ENCODE assay signal across 8 cellular contexts in genomic region chr9:136949239-136949816, GRCh38. TPM values are rescaled to one million over a fixed set of nuclear protein-coding genes. Genes with fewer than 3 reads are reported as not detected.
DNase-seq lines count a peak whose midpoint lies in the region; ATAC-seq and TF ChIP-seq lines count a peak whose summit lies in the region.

No MANE protein-coding gene starts in this region.

- H3K36me3 ChIP-seq in ascending aorta (no peaks in the 10 kb centered on the region), left lung (no peaks in the 10 kb centered on the region), tibial nerve (no peaks in the 10 kb centered on the region)

- no peaks in the 10 kb centered on the region for H3K9me3 ChIP-seq in ascending aorta
- H3K9me3 ChIP-seq in left lung, result no peaks in the 10 kb centered on the region
- no peaks in the 10 kb centered on the region for H3K9me3 ChIP-seq in tibial nerve

- H3K27ac Mint-ChIP-seq in activated CD4-positive, alpha-beta T cell treated with anti-CD3 and anti-CD28 coated beads, Interleukin-2, amount 10 ng/mL, durations not matched to agents 7 days and 5 days, result peak overlapping the region; percentile 90

- H3K27ac ChIP-seq in ascending aorta (peak overlapping the region; percentile 81 to 88), left lung (peak overlapping the region; percentile 76 to 81), tibial nerve (peak overlapping the region; percentile 59 to 92 (median 88))

- H3K27me3 ChIP-seq in ascending aorta (no peaks in the 10 kb centered on the region), left lung (no peaks in the 10 kb centered on the region), tibial nerve (no peaks in the 10 kb centered on the region)

- no peaks in the 10 kb centered on the region for H3K36me3 Mint-ChIP-seq in activated CD4-positive, alpha-beta T cell treated with anti-CD3 and anti-CD28 coated beads, Interleukin-2, amount 10 ng/mL, durations not matched to agents 7 days and 5 days (ENCODE audit: low read depth)

- intact Hi-C loops in ascending aorta (cut with DNase I), result loop anchor here (2.0 kb wide), 1 partner anchor 79 kb away; the partner anchor contains the start of gene ABCA2
- intact Hi-C loops in left lung (cut with DNase I), result no loop called here
- intact Hi-C loops in head of caudate nucleus (cut with DNase I), result loop anchor here (10.0 kb wide), 1 partner anchor 65 kb away; the partner anchor contains the start of gene TRAF2

- H3K4me3 ChIP-seq in ascending aorta, result peak overlapping the region; percentile 62 to 83
- H3K4me3 ChIP-seq in left lung, result peak overlapping the region; percentile 50 to 70
- H3K4me3 ChIP-seq in tibial nerve, result peak overlapping the region; percentile 52 to 74 (median 66)

- H3K9me3 Mint-ChIP-seq in activated CD4-positive, alpha-beta T cell treated with anti-CD3 and anti-CD28 coated beads, Interleukin-2, amount 10 ng/mL, durations not matched to agents 7 days and 5 days, result no peaks in the 10 kb centered on the region

- DNase-seq in activated CD4-positive, alpha-beta T cell treated with anti-CD3 and anti-CD28 coated beads, Interleukin-2, amount 10 ng/mL, durations not matched to agents 7 days and 5 days, result no peak
- DNase-seq in activated CD4-positive, alpha-beta T cell treated with anti-CD3 and anti-CD28 coated beads, Interleukin-2, amount 50 U/mL, for 1 hour, result no peak
- DNase-seq in ascending aorta (ENCODE audit: low spot score in 2 of 2) (no peak), left lung (peak in 1 of 2 donors; percentile 79), tibial nerve (ENCODE audit: low spot score in 2 of 2) (no peak), T-helper 9 cell (no peak), head of caudate nucleus (no peak)
- DNase-seq in effector CD4-positive, alpha-beta T cell, result no peak

- WGBS in tibial nerve, 2 donors, result 13 to 16% methylated on average over 20 to 22 of the region's 22 CpGs

- POLR2A ChIA-PET in activated CD4-positive, alpha-beta T cell treated with anti-CD3 and anti-CD28 coated beads, Interleukin-2, amount 10 ng/mL, durations not matched to agents 7 days and 5 days (lab: Charles Lee), result no interaction called here

- CTCF ChIA-PET in activated CD4-positive, alpha-beta T cell treated with anti-CD3 and anti-CD28 coated beads, Interleukin-2, amount 10 ng/mL, durations not matched to agents 7 days and 5 days (lab: Charles Lee), result no interaction called here

- H3K4me3 Mint-ChIP-seq in activated CD4-positive, alpha-beta T cell treated with anti-CD3 and anti-CD28 coated beads, Interleukin-2, amount 10 ng/mL, durations not matched to agents 7 days and 5 days, result peak overlapping the region; percentile 85

- no peak for TF ChIP-seq EP300 in tibial nerve (IDR thresholded peaks at IDR 0.05)

- no peak for TF ChIP-seq CTCF in ascending aorta (IDR thresholded peaks at IDR 0.05)
- no peak for TF ChIP-seq CTCF in left lung (IDR thresholded peaks at IDR 0.05)
- no peak for TF ChIP-seq CTCF in tibial nerve (IDR thresholded peaks at IDR 0.05)

- H3K27me3 Mint-ChIP-seq in activated CD4-positive, alpha-beta T cell treated with anti-CD3 and anti-CD28 coated beads, Interleukin-2, amount 10 ng/mL, durations not matched to agents 7 days and 5 days, result no peaks in the 10 kb centered on the region

- H3K4me1 Mint-ChIP-seq in activated CD4-positive, alpha-beta T cell treated with anti-CD3 and anti-CD28 coated beads, Interleukin-2, amount 10 ng/mL, durations not matched to agents 7 days and 5 days, result peaks cover 19% of the 10 kb centered on the region

- peaks cover 0 to 12% of the 10 kb centered on the region in 2 donors for H3K4me1 ChIP-seq in ascending aorta
- H3K4me1 ChIP-seq in left lung, result peaks cover 10 to 38% of the 10 kb centered on the region in 2 donors
- peaks cover 0 to 80% (median 38%) of the 10 kb centered on the region in 4 donors for H3K4me1 ChIP-seq in tibial nerve

- peak; percentile 4 for ATAC-seq in left lung

- no peak for TF ChIP-seq POLR2A in tibial nerve (IDR thresholded peaks at IDR 0.05)

RNA-seq across cellular contexts. Expression of gene LCN12, which starts 2.7 kb away (rescaled TPM):
- 1 to 10 TPM; 3.1 to 3.5 TPM for total RNA-seq in activated CD4-positive, alpha-beta T cell treated with anti-CD3 and anti-CD28 coated beads, Interleukin-2, amount 10 ng/mL, durations not matched to agents 7 days and 5 days
- total RNA-seq in ascending aorta (not detected), left lung (1 to 10 TPM; 2.1 to 4.5 TPM), tibial nerve (10 to 100 TPM in 2 of 4 donors, 1 to 10 TPM in 2; 2.4 to 16.8 (median 7.8) TPM)

RNA-seq across cellular contexts. Expression of gene C8G, which starts 4.3 kb away (rescaled TPM):
- 1 to 10 TPM in 1 of 2 experiments, under 1 TPM in 1; 0.85 to 1.8 TPM for total RNA-seq in activated CD4-positive, alpha-beta T cell treated with anti-CD3 and anti-CD28 coated beads, Interleukin-2, amount 10 ng/mL, durations not matched to agents 7 days and 5 days
- 8.6 TPM for total RNA-seq in ascending aorta
- 1 to 10 TPM; 1.2 TPM for total RNA-seq in left lung
- 1 to 10 TPM in 2 of 4 donors, not detected in 2; 3.3 to 5.1 TPM for total RNA-seq in tibial nerve

RNA-seq across cellular contexts. Expression of gene FBXW5, which starts 4.8 kb away (rescaled TPM):
- total RNA-seq in activated CD4-positive, alpha-beta T cell treated with anti-CD3 and anti-CD28 coated beads, Interleukin-2, amount 10 ng/mL, durations not matched to agents 7 days and 5 days, result 100 to 1,000 TPM; 116 to 123 TPM
- total RNA-seq in ascending aorta (421 TPM), left lung (100 to 1,000 TPM in 1 of 2 donors, 10 to 100 TPM in 1; 98.5 to 111 TPM), tibial nerve (100 to 1,000 TPM; 138 to 227 (median 193) TPM)

RNA-seq across cellular contexts. Expression of gene PTGDS, which starts 28.0 kb away (rescaled TPM):
- total RNA-seq in activated CD4-positive, alpha-beta T cell treated with anti-CD3 and anti-CD28 coated beads, Interleukin-2, amount 10 ng/mL, durations not matched to agents 7 days and 5 days, result 10 to 100 TPM; 22.1 to 24.0 TPM
- total RNA-seq in ascending aorta (68.3 TPM), left lung (100 to 1,000 TPM; 133 to 137 TPM), tibial nerve (1,000 to 10,000 TPM; 1,059 to 8,972 (median 6,550) TPM)

RNA-seq across cellular contexts. Expression of gene LCNL1, which starts 33.5 kb away (rescaled TPM):
- under 1 TPM; 0.48 to 0.67 TPM for total RNA-seq in activated CD4-positive, alpha-beta T cell treated with anti-CD3 and anti-CD28 coated beads, Interleukin-2, amount 10 ng/mL, durations not matched to agents 7 days and 5 days
- total RNA-seq in ascending aorta, result not detected
- 1 to 10 TPM; 2.0 to 2.3 TPM for total RNA-seq in left lung
- total RNA-seq in tibial nerve, result 10 to 100 TPM; 14.7 to 86.3 (median 64.3) TPM

Comparison
In these comparisons a context has a peak if more than half of its experiments do, and no peak if none do; other contexts are left out.
1. intact Hi-C loops: an anchor here in ascending aorta (2.0 kb wide) and head of caudate nucleus (10.0 kb wide); none called in left lung.